In the genomic region with DNA sequence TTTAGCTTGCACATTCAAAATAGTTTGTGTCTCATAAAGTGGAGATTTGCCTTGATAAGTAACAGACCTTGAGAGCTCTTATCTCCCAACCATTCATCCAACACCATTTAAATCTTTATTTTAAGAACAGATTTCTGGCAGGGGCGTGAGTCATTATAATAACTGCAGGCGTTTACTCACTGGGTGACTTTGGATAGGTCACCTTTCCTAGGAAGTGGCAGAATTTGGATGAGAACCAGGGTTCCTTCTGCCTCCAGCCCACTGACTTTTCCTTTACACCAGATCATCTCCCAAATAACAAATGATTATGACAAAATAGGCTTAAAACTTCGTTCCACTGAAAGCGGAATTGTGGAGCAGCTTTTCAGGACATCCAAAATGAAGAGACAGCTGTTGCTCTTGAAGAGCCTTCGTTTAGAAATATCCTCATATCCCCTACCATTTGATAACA, we compare ENCODE assay signal across 13 cellular contexts. TPM values are rescaled to one million over a fixed set of nuclear protein-coding genes. Genes with fewer than 3 reads are reported as not detected.
DNase-seq lines count a peak whose midpoint lies in the region; ATAC-seq and TF ChIP-seq lines count a peak whose summit lies in the region.
"Had no signal": no experiment of that assay in that cellular context is flagged by ENCODE, and none has a peak within 500 bp of the region (broad histone marks: within the 10 kb centered on the region; RNA-seq: fewer than 3 reads in every experiment).

No MANE protein-coding gene starts in this region.

- H2BK120ac ChIP-seq in trophoblast cell (ENCODE audit: insufficient read depth, low read length, poor library complexity), result no peak overlapping the region

- no peak overlapping the region for H2BK5ac ChIP-seq in trophoblast cell (ENCODE audit: low read depth, low read length, poor library complexity)

- H3K9me3 ChIP-seq in adipocyte (ENCODE audit: control insufficient read depth, low read length) (no peaks in the 10 kb centered on the region), heart right ventricle (no peaks in the 10 kb centered on the region), skeletal muscle tissue (ENCODE audit: control insufficient read depth in 3 of 3, low read length in 3 of 3) (no peaks in the 10 kb centered on the region), trophoblast cell (ENCODE audit: insufficient read depth, low read depth, low read length) (no peaks in the 10 kb centered on the region)
- H3K9me3 ChIP-seq: HAP-1 had no signal

- DNase-seq in EL (peak; percentile 79), adipocyte (ENCODE audit: low read depth) (peak; percentile 31), heart right ventricle (no peak), HUDEP-2 (lab: John Stamatoyannopoulos, UW; ENCODE audit: unreplicated experiment in 76 of 76) (no peak), trophoblast cell (no peak), NCI-H1436 (lab: John Stamatoyannopoulos, UW) (no peak)
- DNase-seq: activated CD8-positive, alpha-beta memory T cell treated with anti-CD3 and anti-CD28 coated beads, Interleukin-2, amount 10 ng/mL, durations not matched to agents 7 days and 5 days; RPMI8226 had no signal

- H2BK12ac ChIP-seq in trophoblast cell (ENCODE audit: low read length), result no peak overlapping the region

- intact Hi-C loops in heart right ventricle (cut with DNase I), result loop anchor here in 2 of 10 donors (10.0 kb wide), 1 partner anchor 62 kb away; no protein-coding TSS in a partner anchor

- H4K12ac ChIP-seq in trophoblast cell (ENCODE audit: low read depth, low read length), result no peak overlapping the region

- H3K27me3 ChIP-seq in adipocyte (replicated peaks; ENCODE audit: control insufficient read depth, insufficient read depth, low read length) (no peaks in the 10 kb centered on the region), heart right ventricle (peaks cover 0 to 2% (median 0%) of the 10 kb centered on the region in 7 donors), skeletal muscle tissue (ENCODE audit: control insufficient read depth in 3 of 3, insufficient read depth in 3 of 3, low read length in 3 of 3) (no peaks in the 10 kb centered on the region), trophoblast cell (ENCODE audit: insufficient read depth, low read length) (no peaks in the 10 kb centered on the region)

- TF ChIP-seq CTCF in heart right ventricle (IDR thresholded peaks at IDR 0.05), result no peak

- peak overlapping the region; percentile 84 for H3K4me3 ChIP-seq in adipocyte (ENCODE audit: low read length)
- H3K4me3 ChIP-seq in heart right ventricle, result no peak overlapping the region
- H3K4me3 ChIP-seq in skeletal muscle tissue (ENCODE audit: low read length in 3 of 3), result peak overlapping the region in 1 of 3 donors; percentile 89
- no peak overlapping the region for H3K4me3 ChIP-seq in trophoblast cell (ENCODE audit: low read depth, low read length)
- H3K4me3 ChIP-seq: HAP-1 had no signal

- H3K9ac ChIP-seq in adipocyte (ENCODE audit: low read length) (peak overlapping the region; percentile 23), skeletal muscle tissue (ENCODE audit: low read depth in 1 of 3, low read length in 3 of 3) (peak overlapping the region in 1 of 3 donors; percentile 87), trophoblast cell (ENCODE audit: low read length) (no peak overlapping the region)
- H3K9ac ChIP-seq: KMS-11 had no signal

- no peak overlapping the region for H2AFZ ChIP-seq in trophoblast cell (ENCODE audit: insufficient read depth, low read length, poor library complexity)

- ATAC-seq in heart right ventricle (peak in 2 of 8 donors; percentile 15 to 41), HG02610 (IDR thresholded peaks at IDR 0.05; ENCODE audit: unreplicated experiment) (no peak)
- ATAC-seq: activated CD8-positive, alpha-beta memory T cell treated with anti-CD3 and anti-CD28 coated beads, Interleukin-2, amount 10 ng/mL, durations not matched to agents 7 days and 5 days; sciatic nerve had no signal

- 32 to 37% methylated on average over 5 of the region's 5 CpGs for WGBS in heart right ventricle, 2 donors
- no CpG with 5 or more reads among the region's 5 CpGs for WGBS in trophoblast cell (ENCODE audit: extremely low coverage, insufficient coverage, insufficient read length)

- no peak overlapping the region for H3K4me2 ChIP-seq in trophoblast cell (ENCODE audit: low read length)
- H3K4me2 ChIP-seq: KMS-11 had no signal

- no peak overlapping the region for H4K91ac ChIP-seq in trophoblast cell (ENCODE audit: low read depth, low read length)

- H4K8ac ChIP-seq in trophoblast cell (ENCODE audit: low read depth, low read length), result no peak overlapping the region

- no peak overlapping the region for H3K4ac ChIP-seq in trophoblast cell (ENCODE audit: low read depth, low read length)

- H3K27ac ChIP-seq in heart right ventricle (peak overlapping the region in 9 of 10 donors; percentile 41 to 88 (median 76)), skeletal muscle tissue (ENCODE audit: low read depth, low read length) (peak overlapping the region; percentile 51), trophoblast cell (ENCODE audit: low read depth, low read length) (no peak overlapping the region)
- H3K27ac ChIP-seq: KMS-11 had no signal

- H3K14ac ChIP-seq in trophoblast cell (ENCODE audit: low read length), result no peak overlapping the region

- H3K18ac ChIP-seq in trophoblast cell (ENCODE audit: low read length), result no peak overlapping the region

- H3K79me2 ChIP-seq in trophoblast cell (ENCODE audit: control insufficient read depth, insufficient read depth, low read length, poor library complexity), result no peaks in the 10 kb centered on the region

- peaks cover 5% of the 10 kb centered on the region for H3K79me1 ChIP-seq in trophoblast cell (ENCODE audit: low read length)

- H3K36me3 ChIP-seq in adipocyte (ENCODE audit: control insufficient read depth, insufficient read depth, low read length, severe bottlenecking), result peaks cover 65% of the 10 kb centered on the region
- H3K36me3 ChIP-seq in heart right ventricle, result peaks cover 0 to 50% (median 0%) of the 10 kb centered on the region in 9 donors
- peaks cover 20 to 27% (median 22%) of the 10 kb centered on the region in 3 donors for H3K36me3 ChIP-seq in skeletal muscle tissue (ENCODE audit: control insufficient read depth in 3 of 3, insufficient read depth in 3 of 3, low read length in 3 of 3)
- H3K36me3 ChIP-seq in trophoblast cell (ENCODE audit: control insufficient read depth in 1 of 2, insufficient read depth in 2 of 2, low read length in 2 of 2), result peaks cover 5 to 12% of the 10 kb centered on the region in 2 experiments
- H3K36me3 ChIP-seq: HAP-1 had no signal

- no peak overlapping the region for H3K23ac ChIP-seq in trophoblast cell (ENCODE audit: low read length)

- H2AK5ac ChIP-seq in trophoblast cell (ENCODE audit: low read length), result no peak overlapping the region

- H3K4me1 ChIP-seq in adipocyte (ENCODE audit: control insufficient read depth, insufficient read depth, low read length) (peaks cover 73% of the 10 kb centered on the region), heart right ventricle (peaks cover 7 to 93% (median 74%) of the 10 kb centered on the region in 9 donors), skeletal muscle tissue (ENCODE audit: control insufficient read depth in 3 of 3, insufficient read depth in 3 of 3, low read length in 3 of 3) (peaks cover 59 to 81% (median 79%) of the 10 kb centered on the region in 3 donors), trophoblast cell (ENCODE audit: control insufficient read depth in 1 of 2, insufficient read depth in 2 of 2, low read length in 2 of 2) (peaks cover 10 to 26% of the 10 kb centered on the region in 2 experiments)

RNA-seq across cellular contexts. Expression of a gene that starts 5.0 kb away (rescaled TPM):
- 10 to 100 TPM; 28.2 to 75.7 (median 45.7) TPM for total RNA-seq in heart right ventricle
- polyA plus RNA-seq in heart right ventricle, result 100 to 1,000 TPM in 1 of 2 donors, 10 to 100 TPM in 1; 18.6 to 459 TPM
- total RNA-seq in skeletal muscle tissue, result 35.0 TPM
- 47.8 and 49.5 TPM in 2 replicates for polyA plus RNA-seq in trophoblast cell (2013)

Comparison
In these comparisons a context has a peak if more than half of its experiments do, and no peak if none do; other contexts are left out.
1. DNase-seq: peak in EL (single experiment) and adipocyte (single experiment); none in heart right ventricle (0 of 2), HUDEP-2 (0 of 76), trophoblast cell (0 of 2) and NCI-H1436 (single experiment).